Comparison of ENCODE assay signal across 7 cellular contexts in the genomic region with DNA sequence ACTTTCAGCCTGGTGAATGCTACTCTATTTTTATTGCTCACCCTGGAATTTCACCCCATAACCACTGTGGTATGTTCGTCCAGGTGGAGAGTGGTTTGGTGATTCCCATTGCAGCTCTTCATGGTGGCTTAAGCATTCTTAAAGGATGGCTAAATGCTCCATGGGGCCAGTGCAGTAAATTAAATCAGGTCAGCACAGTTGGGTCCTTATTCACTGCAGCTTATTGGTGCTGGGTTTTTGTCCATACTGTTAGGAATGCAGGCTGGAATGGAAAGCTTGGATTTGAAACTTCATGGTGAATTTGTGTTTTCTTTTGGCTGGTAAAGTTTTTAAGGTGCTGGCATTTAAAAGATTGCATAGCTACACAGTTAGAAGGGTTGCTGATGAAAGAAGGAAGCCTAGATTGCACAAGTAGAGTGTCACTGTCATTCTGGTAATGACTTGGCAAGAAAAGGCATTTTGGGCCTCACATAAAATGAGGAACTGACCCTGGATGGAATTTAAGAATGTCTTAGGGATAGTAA. TPM values are rescaled to one million over a fixed set of nuclear protein-coding genes. Genes with fewer than 3 reads are reported as not detected.
A peak's percentile ranks its signal among the peaks of the same experiment; 100 is the strongest.
DNase-seq lines count a peak whose midpoint lies in the region; ATAC-seq and TF ChIP-seq lines count a peak whose summit lies in the region.

No MANE protein-coding gene starts in this region.

- ATAC-seq in GM19035 (IDR thresholded peaks at IDR 0.05; ENCODE audit: unreplicated experiment), result peak; percentile 70
- peak; percentile 73 for ATAC-seq in HG03064 (IDR thresholded peaks at IDR 0.05; ENCODE audit: low read depth, unreplicated experiment)
- peak; percentile 74 for ATAC-seq in SK-N-SH treated with all-trans-retinoic acid at 6 μM for 48 hours
- peak; percentile 21 for ATAC-seq in left lobe of liver

- no peak for DNase-seq in left lobe of liver (ENCODE audit: low spot score)
- no peak for DNase-seq in iPS-NIHi11 (ENCODE audit: low spot score)
- DNase-seq in NK-92 treated with Interleukin-12 subunit alpha and Interleukin-12 subunit beta, amount 100 ng/mL, for 24 hours (lab: John Stamatoyannopoulos, UW), result no peak
- DNase-seq in NCI-H2171 treated with DMSO at 0.1 percent for 48 hours (lab: John Stamatoyannopoulos, UW), result no peak

TF ChIP-seq in SK-N-SH treated with all-trans-retinoic acid at 6 μM for 48 hours, 23 proteins besides CTCF, POLR2A, EP300 and RAD21:
- TF ChIP-seq ESRRG (CRISPR knock-in tag; IDR thresholded peaks at IDR 0.05) (no peak), TCF4 (CRISPR knock-in tag; IDR thresholded peaks at IDR 0.05; ENCODE audit: borderline replicate concordance) (no peak), TOX (CRISPR knock-in tag; IDR thresholded peaks at IDR 0.05; ENCODE audit: borderline replicate concordance) (no peak), OSR1 (CRISPR knock-in tag; IDR thresholded peaks at IDR 0.05) (no peak), ISL1 (CRISPR knock-in tag; IDR thresholded peaks at IDR 0.05) (peak; percentile 76), ZNF8 (CRISPR knock-in tag; IDR thresholded peaks at IDR 0.05) (peak; percentile 83), CSDC2 (CRISPR knock-in tag; IDR thresholded peaks at IDR 0.05) (no peak), ZFP30 (CRISPR knock-in tag; IDR thresholded peaks at IDR 0.05) (no peak)
- TF ChIP-seq, protein P1, sequence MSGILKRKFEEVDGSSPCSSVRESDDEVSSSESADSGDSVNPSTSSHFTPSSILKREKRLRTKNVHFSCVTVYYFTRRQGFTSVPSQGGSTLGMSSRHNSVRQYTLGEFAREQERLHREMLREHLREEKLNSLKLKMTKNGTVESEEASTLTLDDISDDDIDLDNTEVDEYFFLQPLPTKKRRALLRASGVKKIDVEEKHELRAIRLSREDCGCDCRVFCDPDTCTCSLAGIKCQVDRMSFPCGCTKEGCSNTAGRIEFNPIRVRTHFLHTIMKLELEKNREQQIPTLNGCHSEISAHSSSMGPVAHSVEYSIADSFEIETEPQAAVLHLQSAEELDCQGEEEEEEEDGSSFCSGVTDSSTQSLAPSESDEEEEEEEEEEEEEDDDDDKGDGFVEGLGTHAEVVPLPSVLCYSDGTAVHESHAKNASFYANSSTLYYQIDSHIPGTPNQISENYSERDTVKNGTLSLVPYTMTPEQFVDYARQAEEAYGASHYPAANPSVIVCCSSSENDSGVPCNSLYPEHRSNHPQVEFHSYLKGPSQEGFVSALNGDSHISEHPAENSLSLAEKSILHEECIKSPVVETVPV (CRISPR knock-in tag; IDR thresholded peaks at IDR 0.05), result no peak
- TF ChIP-seq, protein P2, sequence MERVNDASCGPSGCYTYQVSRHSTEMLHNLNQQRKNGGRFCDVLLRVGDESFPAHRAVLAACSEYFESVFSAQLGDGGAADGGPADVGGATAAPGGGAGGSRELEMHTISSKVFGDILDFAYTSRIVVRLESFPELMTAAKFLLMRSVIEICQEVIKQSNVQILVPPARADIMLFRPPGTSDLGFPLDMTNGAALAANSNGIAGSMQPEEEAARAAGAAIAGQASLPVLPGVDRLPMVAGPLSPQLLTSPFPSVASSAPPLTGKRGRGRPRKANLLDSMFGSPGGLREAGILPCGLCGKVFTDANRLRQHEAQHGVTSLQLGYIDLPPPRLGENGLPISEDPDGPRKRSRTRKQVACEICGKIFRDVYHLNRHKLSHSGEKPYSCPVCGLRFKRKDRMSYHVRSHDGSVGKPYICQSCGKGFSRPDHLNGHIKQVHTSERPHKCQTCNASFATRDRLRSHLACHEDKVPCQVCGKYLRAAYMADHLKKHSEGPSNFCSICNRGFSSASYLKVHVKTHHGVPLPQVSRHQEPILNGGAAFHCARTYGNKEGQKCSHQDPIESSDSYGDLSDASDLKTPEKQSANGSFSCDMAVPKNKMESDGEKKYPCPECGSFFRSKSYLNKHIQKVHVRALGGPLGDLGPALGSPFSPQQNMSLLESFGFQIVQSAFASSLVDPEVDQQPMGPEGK (CRISPR knock-in tag; IDR thresholded peaks at IDR 0.05; ENCODE audit: borderline replicate concordance), result 0 out of 2 replicates have a peak, but pooled peaks have one; percentile 26
- TF ChIP-seq, protein P3, sequence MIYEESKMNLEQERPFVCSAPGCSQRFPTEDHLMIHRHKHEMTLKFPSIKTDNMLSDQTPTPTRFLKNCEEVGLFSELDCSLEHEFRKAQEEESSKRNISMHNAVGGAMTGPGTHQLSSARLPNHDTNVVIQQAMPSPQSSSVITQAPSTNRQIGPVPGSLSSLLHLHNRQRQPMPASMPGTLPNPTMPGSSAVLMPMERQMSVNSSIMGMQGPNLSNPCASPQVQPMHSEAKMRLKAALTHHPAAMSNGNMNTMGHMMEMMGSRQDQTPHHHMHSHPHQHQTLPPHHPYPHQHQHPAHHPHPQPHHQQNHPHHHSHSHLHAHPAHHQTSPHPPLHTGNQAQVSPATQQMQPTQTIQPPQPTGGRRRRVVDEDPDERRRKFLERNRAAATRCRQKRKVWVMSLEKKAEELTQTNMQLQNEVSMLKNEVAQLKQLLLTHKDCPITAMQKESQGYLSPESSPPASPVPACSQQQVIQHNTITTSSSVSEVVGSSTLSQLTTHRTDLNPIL (CRISPR knock-in tag; IDR thresholded peaks at IDR 0.05; ENCODE audit: low read depth), result no peak
- TF ChIP-seq, protein P4, sequence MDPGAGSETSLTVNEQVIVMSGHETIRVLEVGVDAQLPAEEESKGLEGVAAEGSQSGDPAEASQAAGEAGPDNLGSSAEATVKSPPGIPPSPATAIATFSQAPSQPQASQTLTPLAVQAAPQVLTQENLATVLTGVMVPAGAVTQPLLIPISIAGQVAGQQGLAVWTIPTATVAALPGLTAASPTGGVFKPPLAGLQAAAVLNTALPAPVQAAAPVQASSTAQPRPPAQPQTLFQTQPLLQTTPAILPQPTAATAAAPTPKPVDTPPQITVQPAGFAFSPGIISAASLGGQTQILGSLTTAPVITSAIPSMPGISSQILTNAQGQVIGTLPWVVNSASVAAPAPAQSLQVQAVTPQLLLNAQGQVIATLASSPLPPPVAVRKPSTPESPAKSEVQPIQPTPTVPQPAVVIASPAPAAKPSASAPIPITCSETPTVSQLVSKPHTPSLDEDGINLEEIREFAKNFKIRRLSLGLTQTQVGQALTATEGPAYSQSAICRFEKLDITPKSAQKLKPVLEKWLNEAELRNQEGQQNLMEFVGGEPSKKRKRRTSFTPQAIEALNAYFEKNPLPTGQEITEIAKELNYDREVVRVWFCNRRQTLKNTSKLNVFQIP (CRISPR knock-in tag; IDR thresholded peaks at IDR 0.05; ENCODE audit: borderline replicate concordance, low read depth), result no peak

RNA-seq across cellular contexts. Expression of a gene that starts 39.4 kb away (rescaled TPM):
- 3.4 TPM for total RNA-seq in left lobe of liver

Comparison
In these comparisons a context has a peak if more than half of its experiments do, and no peak if none do; other contexts are left out.
1. ATAC-seq: peak in every context shown above with its lines; median percentile 74 in SK-N-SH treated with all-trans-retinoic acid at 6 μM for 48 hours; 73 in HG03064; 70 in GM19035; 21 in left lobe of liver.